ENCODE assay signal across 1 cellular context in genomic region chr6:33254591-33254990, GRCh38.
TF ChIP-seq lines count a peak whose summit lies in the region.

No MANE protein-coding gene starts in this region.

TF ChIP-seq in HEK293, 187 proteins besides CTCF, POLR2A, EP300 and RAD21 (continued from another document):
- TF ChIP-seq ATF2 (tag by site-specific recombination; IDR thresholded peaks at IDR 0.05; ENCODE audit: low read depth) (no peak), ZBTB17 (tag by site-specific recombination; IDR thresholded peaks at IDR 0.05) (0 out of 2 replicates have a peak, but pooled peaks have one; percentile 15), ZNF660 (tag by site-specific recombination; IDR thresholded peaks at IDR 0.05) (no peak), ZNF174 (tag by site-specific recombination; IDR thresholded peaks at IDR 0.05) (no peak), ZNF426 (tag by site-specific recombination; IDR thresholded peaks at IDR 0.05) (no peak), ZNF132 (tag by site-specific recombination; IDR thresholded peaks at IDR 0.05; ENCODE audit: borderline replicate concordance) (no peak), ZNF362 (tag by site-specific recombination; IDR thresholded peaks at IDR 0.05) (peak; percentile 93), ZNF140 (tag by site-specific recombination; IDR thresholded peaks at IDR 0.05) (no peak), PRDM6 (tag by site-specific recombination; IDR thresholded peaks at IDR 0.05) (no peak)
